Comparison of ENCODE assay signal across 16 cellular contexts in genomic region chr21:14543983-14544382, GRCh38. TPM values are rescaled to one million over a fixed set of nuclear protein-coding genes. Genes with fewer than 3 reads are reported as not detected.
DNase-seq lines count a peak whose midpoint lies in the region; ATAC-seq and TF ChIP-seq lines count a peak whose summit lies in the region.
"Had no signal": no experiment of that assay in that cellular context is flagged by ENCODE, and none has a peak within 500 bp of the region (broad histone marks: within the 10 kb centered on the region; RNA-seq: fewer than 3 reads in every experiment).

No MANE protein-coding gene starts in this region.

- TF ChIP-seq CTCF in CD14-positive monocyte (IDR thresholded peaks at IDR 0.05) = no peak
- no peak for TF ChIP-seq CTCF in GM12864 (IDR thresholded peaks at IDR 0.05; ENCODE audit: low read depth, low read length, missing control alignments)

- H3K4me1 Mint-ChIP-seq in CD14-positive monocyte (peaks cover 49% of the 10 kb centered on the region), memory B cell (peaks cover 33% of the 10 kb centered on the region)
- peaks cover 81% of the 10 kb centered on the region for H3K4me1 Mint-ChIP-seq in activated T-helper 1 cell treated with anti-CD3 and anti-CD28 coated beads, Interleukin-12 subunit alpha, Interleukin-12 subunit beta, Interleukin-2, Interleukin-4 antibody, amounts not matched to agents 30 ng/mL and 10 ng/mL and 1 ng/mL, durations not matched to agents 14 hours and 24 hours and 36 hours (ENCODE audit: low read depth)

- H3K4me3 ChIP-seq in GM12864 (ENCODE audit: low read depth, low read length) = peak overlapping the region; percentile 47
- H3K4me3 ChIP-seq: mucosa of descending colon had no signal

- intact Hi-C loops in CD14-positive monocyte (cut with micrococcal nuclease) = loop anchor here (10.0 kb wide), 3 partner anchors 51 to 681 kb away; no protein-coding TSS in a partner anchor
- intact Hi-C loops in activated T-helper 1 cell treated with anti-CD3 and anti-CD28 coated beads, Interleukin-12 subunit alpha, Interleukin-12 subunit beta, Interleukin-2, Interleukin-4 antibody, amounts not matched to agents 30 ng/mL and 10 ng/mL and 1 ng/mL, durations not matched to agents 14 hours and 24 hours and 36 hours (cut with micrococcal nuclease) = no loop called here

- no peaks in the 10 kb centered on the region for H3K27me3 Mint-ChIP-seq in CD14-positive monocyte (ENCODE audit: low read depth in 3 of 3)
- H3K27me3 Mint-ChIP-seq in activated T-helper 1 cell treated with anti-CD3 and anti-CD28 coated beads, Interleukin-12 subunit alpha, Interleukin-12 subunit beta, Interleukin-2, Interleukin-4 antibody, amounts not matched to agents 30 ng/mL and 10 ng/mL and 1 ng/mL, durations not matched to agents 14 hours and 24 hours and 36 hours (ENCODE audit: insufficient read depth) = no peaks in the 10 kb centered on the region
- H3K27me3 Mint-ChIP-seq in memory B cell = no peaks in the 10 kb centered on the region

- ATAC-seq in memory B cell (ENCODE audit: low read depth) (no peak), GM18861 (IDR thresholded peaks at IDR 0.05; ENCODE audit: unreplicated experiment) (no peak), GM19452 (IDR thresholded peaks at IDR 0.05; ENCODE audit: unreplicated experiment) (no peak)
- ATAC-seq: mucosa of descending colon had no signal

- H3K36me3 Mint-ChIP-seq in CD14-positive monocyte (peaks cover 16 to 21% of the 10 kb centered on the region in 2 donors), memory B cell (peaks cover 5% of the 10 kb centered on the region)
- H3K36me3 Mint-ChIP-seq in activated T-helper 1 cell treated with anti-CD3 and anti-CD28 coated beads, Interleukin-12 subunit alpha, Interleukin-12 subunit beta, Interleukin-2, Interleukin-4 antibody, amounts not matched to agents 30 ng/mL and 10 ng/mL and 1 ng/mL, durations not matched to agents 14 hours and 24 hours and 36 hours (ENCODE audit: low read depth) = peaks cover 43% of the 10 kb centered on the region

- H3K4me3 Mint-ChIP-seq in CD14-positive monocyte = peak overlapping the region; percentile 84 to 91
- peak overlapping the region; percentile 98 for H3K4me3 Mint-ChIP-seq in activated T-helper 1 cell treated with anti-CD3 and anti-CD28 coated beads, Interleukin-12 subunit alpha, Interleukin-12 subunit beta, Interleukin-2, Interleukin-4 antibody, amounts not matched to agents 30 ng/mL and 10 ng/mL and 1 ng/mL, durations not matched to agents 14 hours and 24 hours and 36 hours
- peak overlapping the region; percentile 81 for H3K4me3 Mint-ChIP-seq in memory B cell

- peak overlapping the region; percentile 79 to 92 (median 88) for H3K27ac Mint-ChIP-seq in CD14-positive monocyte
- H3K27ac Mint-ChIP-seq in activated T-helper 1 cell treated with anti-CD3 and anti-CD28 coated beads, Interleukin-12 subunit alpha, Interleukin-12 subunit beta, Interleukin-2, Interleukin-4 antibody, amounts not matched to agents 30 ng/mL and 10 ng/mL and 1 ng/mL, durations not matched to agents 14 hours and 24 hours and 36 hours = peak overlapping the region; percentile 93
- peak overlapping the region; percentile 95 for H3K27ac Mint-ChIP-seq in memory B cell

- no peak for DNase-seq in CD14-positive monocyte (ENCODE audit: low spot score)
- DNase-seq in GM12864 (ENCODE audit: low read depth) = no peak
- no peak for DNase-seq in activated T-helper 1 cell treated with anti-CD3 and anti-CD28 coated beads, Interleukin-12 subunit alpha, Interleukin-12 subunit beta, Interleukin-2, Interleukin-4 antibody, amounts not matched to agents 30 ng/mL and 10 ng/mL and 1 ng/mL, durations not matched to agents 14 hours and 24 hours and 36 hours (ENCODE audit: low spot score)
- DNase-seq in memory B cell (ENCODE audit: low spot score in 2 of 2) = no peak
- no peak for DNase-seq in substantia nigra (lab: John Stamatoyannopoulos, UW)
- no peak for DNase-seq in kidney tubule cell (ENCODE audit: low spot score)
- DNase-seq: activated gamma-delta T cell, BE2C, mucosa of descending colon, NCI-H1436, NCI-H526 treated with DMSO at 0.1 percent for 48 hours, Right ventricle myocardium superior had no signal

- H3K27ac ChIP-seq in substantia nigra (ENCODE audit: low read depth, low read length, poor library complexity, severe bottlenecking) = no peak overlapping the region

- H3K9me3 Mint-ChIP-seq in CD14-positive monocyte (peaks cover 0 to 10% (median 3%) of the 10 kb centered on the region in 7 donors), memory B cell (no peaks in the 10 kb centered on the region)
- peaks cover 8% of the 10 kb centered on the region for H3K9me3 Mint-ChIP-seq in activated T-helper 1 cell treated with anti-CD3 and anti-CD28 coated beads, Interleukin-12 subunit alpha, Interleukin-12 subunit beta, Interleukin-2, Interleukin-4 antibody, amounts not matched to agents 30 ng/mL and 10 ng/mL and 1 ng/mL, durations not matched to agents 14 hours and 24 hours and 36 hours

RNA-seq across cellular contexts. Expression of gene SAMSN1, which starts 2.1 kb away (rescaled TPM):
- polyA plus RNA-seq in CD14-positive monocyte = 10 to 100 TPM; 31.0 to 38.6 TPM
- 115 and 119 TPM in 2 replicates for total RNA-seq in activated T-helper 1 cell treated with anti-CD3 and anti-CD28 coated beads, Interleukin-12 subunit alpha, Interleukin-12 subunit beta, Interleukin-2, Interleukin-4 antibody, amounts not matched to agents 30 ng/mL and 10 ng/mL and 1 ng/mL, durations not matched to agents 14 hours and 24 hours and 36 hours
- total RNA-seq: G401, renal cortical epithelial cell had no signal
